ENCODE assay signal across 1 cellular context in genomic region chr2:65666156-65666725, GRCh38.
TF ChIP-seq lines count a peak whose summit lies in the region.

No MANE protein-coding gene starts in this region.

TF ChIP-seq in K562, 482 proteins besides CTCF, POLR2A, EP300 and RAD21 (continued from another document):
- TF ChIP-seq CHAMP1 (IDR thresholded peaks at IDR 0.05) (no peak), OTX1 (CRISPR knock-in tag; IDR thresholded peaks at IDR 0.05) (no peak), THRB (CRISPR knock-in tag; conservative IDR thresholded peaks at IDR 0.05) (peak; percentile 22; the same call in 1 of the 2 replicates), ZNF584 (CRISPR knock-in tag; IDR thresholded peaks at IDR 0.05; ENCODE audit: low read depth) (peak; percentile 91), FOSL1 (tag; conservative IDR thresholded peaks at IDR 0.05) (peak; percentile 93), RCOR1 (IDR thresholded peaks at IDR 0.05; ENCODE audit: borderline replicate concordance in 1 of 2, low read depth in 2 of 2, low read length in 2 of 2) (no peak), ZNF740 (CRISPR knock-in tag; IDR thresholded peaks at IDR 0.05) (no peak), ZNF740 (tag; IDR thresholded peaks at IDR 0.05) (0 out of 4 replicates have a peak, but pooled peaks of 1 of the 2 experiments have one; percentile 17), ETV1 (tag; conservative IDR thresholded peaks at IDR 0.05; ENCODE audit: low read depth) (peak; percentile 30; the same call in 1 of the 2 replicates), ATF3 (IDR thresholded peaks at IDR 0.05) (peak; percentile 84), ATF3 (CRISPR knock-in tag; conservative IDR thresholded peaks at IDR 0.05) (no peak), TSHZ1 (CRISPR knock-in tag; IDR thresholded peaks at IDR 0.05) (no peak), ZNF175 (CRISPR knock-in tag; IDR thresholded peaks at IDR 0.05; ENCODE audit: low read depth) (peak; percentile 91), SIN3B (IDR thresholded peaks at IDR 0.05; ENCODE audit: low read depth) (no peak), JUN (IDR thresholded peaks at IDR 0.05; ENCODE audit: borderline replicate concordance, low read depth, low read length) (peak; percentile 79; the same call in 1 of the 2 replicates), JUN (CRISPR knock-in tag; IDR thresholded peaks at IDR 0.05; ENCODE audit: borderline replicate concordance) (no peak)
TF ChIP-seq in K562: peak in this region for 21.
